Comparison of ENCODE assay signal across 8 cellular contexts in genomic region chr11:6249822-6250555, GRCh38. TPM values are rescaled to one million over a fixed set of nuclear protein-coding genes. Genes with fewer than 3 reads are reported as not detected.
DNase-seq lines count a peak whose midpoint lies in the region; ATAC-seq, FAIRE-seq and TF ChIP-seq lines count a peak whose summit lies in the region.
"Had no signal": no experiment of that assay in that cellular context is flagged by ENCODE, and none has a peak within 500 bp of the region (broad histone marks: within the 10 kb centered on the region; RNA-seq: fewer than 3 reads in every experiment).

No MANE protein-coding gene starts in this region.

- WGBS in K562 (ENCODE audit: insufficient coverage, low coverage, missing lambda C conversion rate), result 0% methylated on average over 3 of the region's 3 CpGs

- TF ChIP-seq CTCF in HFF-Myc (IDR thresholded peaks at IDR 0.05; ENCODE audit: low read depth, low read length, missing control alignments) (no peak), K562 (IDR thresholded peaks at IDR 0.05 in 2 of 3, conservative IDR thresholded peaks at IDR 0.05 in 1 of 3; ENCODE audit: insufficient read depth in 2 of 3, low read depth in 1 of 3, low read length in 3 of 3) (no peak), omental fat pad (IDR thresholded peaks at IDR 0.05) (no peak)
- TF ChIP-seq CTCF in activated CD8-positive, alpha-beta T cell treated with anti-CD3 and anti-CD28 coated beads for 36 hours (IDR thresholded peaks at IDR 0.05), result no peak

- no peaks in the 10 kb centered on the region for H3K36me3 ChIP-seq in K562 (ENCODE audit: control insufficient read depth, insufficient read depth, low read length)

- H3K9ac ChIP-seq in K562 (ENCODE audit: insufficient read depth in 1 of 2, low read depth in 2 of 2, low read length in 2 of 2), result no peak overlapping the region; a peak in 1 of 4 replicates

- no peak overlapping the region for H3K4me3 Mint-ChIP-seq in activated CD8-positive, alpha-beta T cell treated with anti-CD3 and anti-CD28 coated beads for 36 hours

- no peaks in the 10 kb centered on the region for H3K9me1 ChIP-seq in K562 (ENCODE audit: control insufficient read depth, insufficient read depth, low read length)

- H3K36me3 Mint-ChIP-seq in activated CD8-positive, alpha-beta T cell treated with anti-CD3 and anti-CD28 coated beads for 36 hours (ENCODE audit: low read depth), result no peaks in the 10 kb centered on the region

- peaks cover 3 to 15% of the 10 kb centered on the region in 2 experiments; a peak in 4 of 5 replicates for H3K4me1 ChIP-seq in K562 (replicated peaks in 1 of 2; ENCODE audit: control insufficient read depth in 2 of 2, insufficient read depth in 2 of 2, low read length in 2 of 2)

- POLR2A ChIA-PET in K562 (lab: Yijun Ruan, JAX), result interaction anchor here (0.6 to 3.1 kb wide), 4 partner anchors 12 to 115 kb away, joined by 3 to 16 read pairs (median 6); partner anchors contain the start of gene FHIP1B
- POLR2A ChIA-PET in activated CD8-positive, alpha-beta T cell treated with anti-CD3 and anti-CD28 coated beads for 36 hours (lab: Charles Lee), result interaction anchor here (1.8 kb wide), 1 partner anchor 10 kb away, joined by 6 read pairs; the partner anchor contains the start of gene CCKBR

- in situ Hi-C loops in K562 (cut with MboI), result no loop called here

- ATAC-seq in K562 (peak; percentile 42), omental fat pad (ENCODE audit: low FRiP score) (peak; percentile 93)
- ATAC-seq in activated CD8-positive, alpha-beta T cell treated with anti-CD3 and anti-CD28 coated beads for 36 hours, result no peak

- no peak overlapping the region for H3K27ac ChIP-seq in K562 (ENCODE audit: extremely low read depth, low read depth, low read length)

- CTCF ChIA-PET in K562 (lab: Yijun Ruan, JAX; ENCODE audit: low intra/inter-chr PET ratio), result interaction anchor here (1.2 kb wide), 1 partner anchor 104 kb away, joined by 9 read pairs; no protein-coding TSS in a partner anchor
- CTCF ChIA-PET in activated CD8-positive, alpha-beta T cell treated with anti-CD3 and anti-CD28 coated beads for 36 hours (lab: Charles Lee), result interaction anchor here (1.0 to 8.7 kb wide), 11 partner anchors 8 to 194 kb away, joined by 3 to 106 read pairs (median 21); partner anchors contain the start of genes CAVIN3, CCKBR, CNGA4 and FHIP1B

- no peak overlapping the region for H3K4me2 ChIP-seq in K562 (ENCODE audit: insufficient read depth, low read length)

- no peak for TF ChIP-seq RAD21 in K562 (CRISPR knock-in tag; conservative IDR thresholded peaks at IDR 0.05 in 1 of 2, IDR thresholded peaks at IDR 0.05 in 1 of 2)

- intact Hi-C loops in K562 (cut with micrococcal nuclease), result loop anchor here (2.0 kb wide), 2 partner anchors 65 to 103 kb away; no protein-coding TSS in a partner anchor
- intact Hi-C loops in activated CD8-positive, alpha-beta T cell treated with anti-CD3 and anti-CD28 coated beads for 36 hours (cut with micrococcal nuclease), result loop anchor here (5.0 kb wide), 1 partner anchor 102 kb away; no protein-coding TSS in a partner anchor

- H3K27me3 Mint-ChIP-seq in activated CD8-positive, alpha-beta T cell treated with anti-CD3 and anti-CD28 coated beads for 36 hours, result no peaks in the 10 kb centered on the region

- H3K4me3 ChIP-seq in HFF-Myc (replicated peaks; ENCODE audit: low read depth, low read length) (no peak overlapping the region), K562 (no peak overlapping the region)

- H3K9me3 ChIP-seq in K562 (replicated peaks; ENCODE audit: control insufficient read depth, insufficient read depth, low read depth, low read length), result no peaks in the 10 kb centered on the region

- TF ChIP-seq POLR2A in K562 (conservative IDR thresholded peaks at IDR 0.05), result no peak

- H3K27ac Mint-ChIP-seq in activated CD8-positive, alpha-beta T cell treated with anti-CD3 and anti-CD28 coated beads for 36 hours, result no peak overlapping the region
- H3K27ac Mint-ChIP-seq: activated T-helper 2 cell treated with anti-CD3 and anti-CD28 coated beads, Interferon-gamma antibody, Interleukin-2, Interleukin-4, amounts not matched to agents 10 μg/mL and 5 μg/mL and 100 μg/mL, durations not matched to agents 14 hours and 24 hours and 36 hours had no signal

- H3K9me3 Mint-ChIP-seq in activated CD8-positive, alpha-beta T cell treated with anti-CD3 and anti-CD28 coated beads for 36 hours, result no peaks in the 10 kb centered on the region
- H3K9me3 Mint-ChIP-seq: activated T-helper 2 cell treated with anti-CD3 and anti-CD28 coated beads, Interferon-gamma antibody, Interleukin-2, Interleukin-4, amounts not matched to agents 10 μg/mL and 5 μg/mL and 100 μg/mL, durations not matched to agents 14 hours and 24 hours and 36 hours had no signal

- H3K4me1 Mint-ChIP-seq in activated CD8-positive, alpha-beta T cell treated with anti-CD3 and anti-CD28 coated beads for 36 hours (ENCODE audit: low read depth), result no peaks in the 10 kb centered on the region

- FAIRE-seq in K562 (lab: Jason Lieb, UNC) (peak; percentile 78), GM19239 (lab: Jason Lieb, UNC) (no peak)

- peak; percentile 48; the same call in 1 of the 2 replicates for TF ChIP-seq EP300 in K562 (IDR thresholded peaks at IDR 0.05; ENCODE audit: low read length)

- BruUV-seq in K562 (replicated peaks; lab: Mats Ljungman, UMichigan), result no TSS peak

- H3K79me2 ChIP-seq in K562 (ENCODE audit: control insufficient read depth, insufficient read depth, low read length), result no peaks in the 10 kb centered on the region

- DNase-seq in HFF-Myc (ENCODE audit: extremely low read depth, low read depth), result peak; percentile 9
- peak; percentile 26 to 68 (median 42) for DNase-seq in K562 (ENCODE audit: extremely low read depth in 1 of 4, low spot score in 3 of 4)
- DNase-seq in omental fat pad (ENCODE audit: low spot score), result peak; percentile 58
- no peak for DNase-seq in NOMO-1 treated with DMSO at 0.1 percent for 48 hours (lab: John Stamatoyannopoulos, UW; ENCODE audit: unreplicated experiment)
- no peak for DNase-seq in activated CD8-positive, alpha-beta T cell treated with anti-CD3 and anti-CD28 coated beads for 36 hours
- DNase-seq in GM19239 (ENCODE audit: insufficient read length, low spot score), result no peak
- DNase-seq: NCI-H1417 had no signal

- peaks cover 0 to 4% of the 10 kb centered on the region in 2 experiments; a peak in 2 of 5 replicates for H3K27me3 ChIP-seq in K562 (ENCODE audit: control insufficient read depth in 2 of 2, insufficient read depth in 2 of 2, low read length in 2 of 2)

- H2AFZ ChIP-seq in K562 (ENCODE audit: low read depth, low read length), result no peak overlapping the region

- H4K20me1 ChIP-seq in K562 (replicated peaks; ENCODE audit: control insufficient read depth, insufficient read depth, low read length), result no peaks in the 10 kb centered on the region

RNA-seq across cellular contexts. Expression of gene CCKBR, which starts 9.6 kb away (rescaled TPM):
- total RNA-seq in K562 (2011; cell fraction: chromatin; rRNA removed; ENCODE audit: low replicate concordance), result not detected in 2 replicates
- total RNA-seq in K562 (2011; cell fraction: nucleolus; rRNA removed), result not detected in 2 replicates
- not detected in 2 replicates for total RNA-seq in K562 (2011; cell fraction: nucleoplasm; rRNA removed)
- total RNA-seq in K562 (2014; rRNA removed), result not detected in 2 replicates
- not detected in 2 replicates for total RNA-seq in K562 (2014; rRNA removed; fragmentation: Illumina TruSeq; extraction: Trizol)
- not detected in 2 replicates for total RNA-seq in K562 (2015; rRNA removed; fragmentation: Illumina TruSeq; extraction: Trizol)
- not detected in 2 replicates for total RNA-seq in K562 (2021)
- not detected in 2 replicates for polyA plus RNA-seq in K562 (2011; rRNA removed)
- polyA plus RNA-seq in K562 (2011; cell fraction: cytosol; rRNA removed), result not detected in 2 replicates
- polyA plus RNA-seq in K562 (2011; cell fraction: nucleus; rRNA removed), result not detected in 2 replicates
- not detected in 2 replicates for polyA plus RNA-seq in K562 (2012)
- polyA plus RNA-seq in K562 (2014; fragmentation: Illumina TruSeq; extraction: Trizol), result not detected in 2 replicates
- polyA plus RNA-seq in K562 (2014; fragmentation: Nextera tagmentation; extraction: Ambion mirVana), result not detected
- not detected in 2 replicates for polyA plus RNA-seq in K562 (2014; rRNA removed)
- not detected in 2 replicates for polyA minus RNA-seq in K562 (2011; rRNA and poly(A)+ RNA removed)
- polyA minus RNA-seq in K562 (2011; cell fraction: cytosol; rRNA and poly(A)+ RNA removed), result not detected in 2 replicates
- not detected in 2 replicates for polyA minus RNA-seq in K562 (2011; cell fraction: nucleus; rRNA and poly(A)+ RNA removed)
- not detected for total RNA-seq in omental fat pad
- total RNA-seq in activated CD8-positive, alpha-beta T cell treated with anti-CD3 and anti-CD28 coated beads for 36 hours, result not detected
- total RNA-seq: activated T-helper 2 cell treated with anti-CD3 and anti-CD28 coated beads, Interferon-gamma antibody, Interleukin-2, Interleukin-4, amounts not matched to agents 10 μg/mL and 5 μg/mL and 100 μg/mL, durations not matched to agents 14 hours and 24 hours and 36 hours had no signal

RNA-seq across cellular contexts. Expression of gene CNGA4, which starts 11.1 kb away (rescaled TPM):
- total RNA-seq in K562 (2011; cell fraction: chromatin; rRNA removed; ENCODE audit: low replicate concordance), result 0.56 TPM in 1 of 2 replicates, not detected in the other
- total RNA-seq in K562 (2011; cell fraction: nucleolus; rRNA removed), result not detected in 2 replicates
- not detected in 2 replicates for total RNA-seq in K562 (2011; cell fraction: nucleoplasm; rRNA removed)
- total RNA-seq in K562 (2014; rRNA removed), result 0.09 and 0.16 TPM in 2 replicates
- total RNA-seq in K562 (2014; rRNA removed; fragmentation: Illumina TruSeq; extraction: Trizol), result not detected in 2 replicates
- not detected in 2 replicates for total RNA-seq in K562 (2015; rRNA removed; fragmentation: Illumina TruSeq; extraction: Trizol)
- total RNA-seq in K562 (2021), result not detected in 2 replicates
- polyA plus RNA-seq in K562 (2011; rRNA removed), result 0.04 and 0.09 TPM in 2 replicates
- polyA plus RNA-seq in K562 (2011; cell fraction: cytosol; rRNA removed), result 0.06 and 0.28 TPM in 2 replicates
- 0.25 and 0.30 TPM in 2 replicates for polyA plus RNA-seq in K562 (2011; cell fraction: nucleus; rRNA removed)
- polyA plus RNA-seq in K562 (2012), result 0.09 and 0.18 TPM in 2 replicates
- polyA plus RNA-seq in K562 (2014; fragmentation: Illumina TruSeq; extraction: Trizol), result 0.06 TPM in 1 of 2 replicates, not detected in the other
- not detected for polyA plus RNA-seq in K562 (2014; fragmentation: Nextera tagmentation; extraction: Ambion mirVana)
- polyA plus RNA-seq in K562 (2014; rRNA removed), result 0.05 TPM in 1 of 2 replicates, not detected in the other
- polyA minus RNA-seq in K562 (2011; rRNA and poly(A)+ RNA removed), result 0.12 TPM in 1 of 2 replicates, not detected in the other
- polyA minus RNA-seq in K562 (2011; cell fraction: cytosol; rRNA and poly(A)+ RNA removed), result not detected in 2 replicates
- polyA minus RNA-seq in K562 (2011; cell fraction: nucleus; rRNA and poly(A)+ RNA removed), result 0.22 and 0.27 TPM in 2 replicates
- under 1 TPM in 1 of 4 donors, not detected in 3; 0.28 TPM for total RNA-seq in omental fat pad
- under 1 TPM in 1 of 2 experiments, not detected in 1; 0.18 TPM for total RNA-seq in activated CD8-positive, alpha-beta T cell treated with anti-CD3 and anti-CD28 coated beads for 36 hours
- total RNA-seq: activated T-helper 2 cell treated with anti-CD3 and anti-CD28 coated beads, Interferon-gamma antibody, Interleukin-2, Interleukin-4, amounts not matched to agents 10 μg/mL and 5 μg/mL and 100 μg/mL, durations not matched to agents 14 hours and 24 hours and 36 hours had no signal

RNA-seq across cellular contexts. Expression of gene FHIP1B, which starts 15.6 kb away (rescaled TPM):
- 52.8 and 87.9 TPM in 2 replicates for total RNA-seq in K562 (2011; cell fraction: chromatin; rRNA removed; ENCODE audit: low replicate concordance)
- 55.5 and 59.0 TPM in 2 replicates for total RNA-seq in K562 (2011; cell fraction: nucleolus; rRNA removed)
- total RNA-seq in K562 (2011; cell fraction: nucleoplasm; rRNA removed), result 70.2 and 97.8 TPM in 2 replicates
- 10.4 and 19.6 TPM in 2 replicates for total RNA-seq in K562 (2014; rRNA removed)
- 6.6 and 8.4 TPM in 2 replicates for total RNA-seq in K562 (2014; rRNA removed; fragmentation: Illumina TruSeq; extraction: Trizol)
- 11.2 and 15.6 TPM in 2 replicates for total RNA-seq in K562 (2015; rRNA removed; fragmentation: Illumina TruSeq; extraction: Trizol)
- total RNA-seq in K562 (2021), result 20.1 and 21.0 TPM in 2 replicates
- 24.7 and 33.9 TPM in 2 replicates for polyA plus RNA-seq in K562 (2011; rRNA removed)
- polyA plus RNA-seq in K562 (2011; cell fraction: cytosol; rRNA removed), result 37.0 and 55.6 TPM in 2 replicates
- 212 and 288 TPM in 2 replicates for polyA plus RNA-seq in K562 (2011; cell fraction: nucleus; rRNA removed)
- polyA plus RNA-seq in K562 (2012), result 12.7 and 23.3 TPM in 2 replicates
- 15.6 and 23.3 TPM in 2 replicates for polyA plus RNA-seq in K562 (2014; fragmentation: Illumina TruSeq; extraction: Trizol)
- 1 to 10 TPM in 1 of 2 experiments, under 1 TPM in 1; 0.94 to 1.1 TPM for polyA plus RNA-seq in K562 (2014; fragmentation: Nextera tagmentation; extraction: Ambion mirVana)
- 24.3 TPM in 2 replicates for polyA plus RNA-seq in K562 (2014; rRNA removed)
- polyA minus RNA-seq in K562 (2011; rRNA and poly(A)+ RNA removed), result 20.4 and 20.5 TPM in 2 replicates
- polyA minus RNA-seq in K562 (2011; cell fraction: cytosol; rRNA and poly(A)+ RNA removed), result 11.6 and 17.8 TPM in 2 replicates
- polyA minus RNA-seq in K562 (2011; cell fraction: nucleus; rRNA and poly(A)+ RNA removed), result 45.2 and 53.0 TPM in 2 replicates
- total RNA-seq in omental fat pad, result 10 to 100 TPM; 23.8 to 50.9 (median 43.9) TPM
- 10 to 100 TPM; 14.9 to 15.1 TPM for total RNA-seq in activated CD8-positive, alpha-beta T cell treated with anti-CD3 and anti-CD28 coated beads for 36 hours

RNA-seq across cellular contexts. Expression of gene C11orf42, which starts 44.6 kb away (rescaled TPM):
- not detected in 2 replicates for total RNA-seq in K562 (2011; cell fraction: chromatin; rRNA removed; ENCODE audit: low replicate concordance)
- total RNA-seq in K562 (2011; cell fraction: nucleolus; rRNA removed), result not detected in 2 replicates
- not detected in 2 replicates for total RNA-seq in K562 (2011; cell fraction: nucleoplasm; rRNA removed)
- total RNA-seq in K562 (2014; rRNA removed) (not detected in 2 replicates), K562 (2014; rRNA removed; fragmentation: Illumina TruSeq; extraction: Trizol) (not detected in 2 replicates), K562 (2015; rRNA removed; fragmentation: Illumina TruSeq; extraction: Trizol) (not detected in 2 replicates), K562 (2021) (not detected in 2 replicates), omental fat pad (not detected)
- polyA plus RNA-seq in K562 (2011; rRNA removed) (not detected in 2 replicates), K562 (2014; fragmentation: Illumina TruSeq; extraction: Trizol) (not detected in 2 replicates), K562 (2014; fragmentation: Nextera tagmentation; extraction: Ambion mirVana) (not detected), K562 (2014; rRNA removed) (not detected in 2 replicates)
- polyA plus RNA-seq in K562 (2011; cell fraction: cytosol; rRNA removed), result not detected in 2 replicates
- polyA plus RNA-seq in K562 (2011; cell fraction: nucleus; rRNA removed), result not detected in 2 replicates
- polyA plus RNA-seq in K562 (2012), result 0.11 TPM in 1 of 2 replicates, not detected in the other
- not detected in 2 replicates for polyA minus RNA-seq in K562 (2011; rRNA and poly(A)+ RNA removed)
- polyA minus RNA-seq in K562 (2011; cell fraction: cytosol; rRNA and poly(A)+ RNA removed), result not detected in 2 replicates
- not detected in 2 replicates for polyA minus RNA-seq in K562 (2011; cell fraction: nucleus; rRNA and poly(A)+ RNA removed)
- total RNA-seq in activated CD8-positive, alpha-beta T cell treated with anti-CD3 and anti-CD28 coated beads for 36 hours, result not detected
- total RNA-seq: activated T-helper 2 cell treated with anti-CD3 and anti-CD28 coated beads, Interferon-gamma antibody, Interleukin-2, Interleukin-4, amounts not matched to agents 10 μg/mL and 5 μg/mL and 100 μg/mL, durations not matched to agents 14 hours and 24 hours and 36 hours had no signal

RNA-seq across cellular contexts. Expression of gene OR52W1, which starts 51.0 kb away (rescaled TPM):
- total RNA-seq in K562 (2011; cell fraction: chromatin; rRNA removed; ENCODE audit: low replicate concordance), result not detected in 2 replicates
- total RNA-seq in K562 (2011; cell fraction: nucleolus; rRNA removed), result not detected in 2 replicates
- total RNA-seq in K562 (2011; cell fraction: nucleoplasm; rRNA removed), result not detected in 2 replicates
- not detected in 2 replicates for total RNA-seq in K562 (2014; rRNA removed)
- total RNA-seq in K562 (2014; rRNA removed; fragmentation: Illumina TruSeq; extraction: Trizol), result not detected in 2 replicates
- not detected in 2 replicates for total RNA-seq in K562 (2015; rRNA removed; fragmentation: Illumina TruSeq; extraction: Trizol)
- not detected in 2 replicates for total RNA-seq in K562 (2021)
- polyA plus RNA-seq in K562 (2011; rRNA removed), result not detected in 2 replicates
- not detected in 2 replicates for polyA plus RNA-seq in K562 (2011; cell fraction: cytosol; rRNA removed)
- polyA plus RNA-seq in K562 (2011; cell fraction: nucleus; rRNA removed), result not detected in 2 replicates
- polyA plus RNA-seq in K562 (2012), result not detected in 2 replicates
- polyA plus RNA-seq in K562 (2014; fragmentation: Illumina TruSeq; extraction: Trizol), result not detected in 2 replicates
- polyA plus RNA-seq in K562 (2014; fragmentation: Nextera tagmentation; extraction: Ambion mirVana), result not detected
- not detected in 2 replicates for polyA plus RNA-seq in K562 (2014; rRNA removed)
- polyA minus RNA-seq in K562 (2011; rRNA and poly(A)+ RNA removed), result not detected in 2 replicates
- not detected in 2 replicates for polyA minus RNA-seq in K562 (2011; cell fraction: cytosol; rRNA and poly(A)+ RNA removed)
- polyA minus RNA-seq in K562 (2011; cell fraction: nucleus; rRNA and poly(A)+ RNA removed), result not detected in 2 replicates
- total RNA-seq in omental fat pad, result not detected
- total RNA-seq in activated CD8-positive, alpha-beta T cell treated with anti-CD3 and anti-CD28 coated beads for 36 hours, result not detected
- total RNA-seq: activated T-helper 2 cell treated with anti-CD3 and anti-CD28 coated beads, Interferon-gamma antibody, Interleukin-2, Interleukin-4, amounts not matched to agents 10 μg/mL and 5 μg/mL and 100 μg/mL, durations not matched to agents 14 hours and 24 hours and 36 hours had no signal

Comparison
In these comparisons a context has a peak if more than half of its experiments do, and no peak if none do; other contexts are left out.
1. DNase-seq: peak in HFF-Myc (single experiment), K562 (4 of 4) and omental fat pad (single experiment); none in NOMO-1 treated with DMSO at 0.1 percent for 48 hours (single experiment), activated CD8-positive, alpha-beta T cell treated with anti-CD3 and anti-CD28 coated beads for 36 hours (single experiment) and GM19239 (single experiment).